In genomic region chr13:21638319-21639282, GRCh38 we compare ENCODE assay signal across 9 cellular contexts. TPM values are rescaled to one million over a fixed set of nuclear protein-coding genes. Genes with fewer than 3 reads are reported as not detected.
A peak's percentile ranks its signal among the peaks of the same experiment; 100 is the strongest.
DNase-seq lines count a peak whose midpoint lies in the region; ATAC-seq and TF ChIP-seq lines count a peak whose summit lies in the region.
"Had no signal": no experiment of that assay in that cellular context is flagged by ENCODE, and none has a peak within 500 bp of the region (broad histone marks: within the 10 kb centered on the region; RNA-seq: fewer than 3 reads in every experiment).

No MANE protein-coding gene starts in this region.

- H3K4me2 ChIP-seq in SK-N-SH = no peak overlapping the region

- 22% methylated on average over 6 of the region's 6 CpGs for WGBS in SK-N-SH (ENCODE audit: low lambda C conversion rate)

- intact Hi-C loops in left ventricle myocardium inferior (cut with micrococcal nuclease) = loop anchor here (5.0 kb wide), 1 partner anchor 1119 kb away; no protein-coding TSS in a partner anchor
- intact Hi-C loops in Right ventricle myocardium inferior (cut with DNase I) = loop anchor here (5.0 kb wide), 2 partner anchors 639 to 1119 kb away; no protein-coding TSS in a partner anchor

- H2AFZ ChIP-seq in SK-N-SH (ENCODE audit: low read depth) = no peak overlapping the region

- no peak overlapping the region for H3K4me3 ChIP-seq in left ventricle myocardium inferior
- H3K4me3 ChIP-seq in SK-N-SH (ENCODE audit: low read depth in 2 of 2, low read length in 1 of 2) = no peak overlapping the region

- H3K27me3 ChIP-seq in left ventricle myocardium inferior (ENCODE audit: low read depth) (peaks cover 8% of the 10 kb centered on the region), SK-N-SH (ENCODE audit: insufficient read depth) (peaks cover 25% of the 10 kb centered on the region)

- no peaks in the 10 kb centered on the region for H3K27me3 Mint-ChIP-seq in neural crest cell (ENCODE audit: low read depth)

- peaks cover 2% of the 10 kb centered on the region for H3K9me3 Mint-ChIP-seq in neural crest cell

- H3K36me3 ChIP-seq in left ventricle myocardium inferior (no peaks in the 10 kb centered on the region), SK-N-SH (replicated peaks in 1 of 2; ENCODE audit: control insufficient read depth in 1 of 2, insufficient read depth in 2 of 2, low read length in 1 of 2) (no peaks in the 10 kb centered on the region)

- TF ChIP-seq CTCF in left ventricle myocardium inferior (IDR thresholded peaks at IDR 0.05; ENCODE audit: borderline replicate concordance) = peak; percentile 84
- peak; percentile 90 for TF ChIP-seq CTCF in SK-N-SH (IDR thresholded peaks at IDR 0.05)
- TF ChIP-seq CTCF in neural crest cell (conservative IDR thresholded peaks at IDR 0.05) = peak; percentile 90

- no peak for TF ChIP-seq EP300 in SK-N-SH (IDR thresholded peaks at IDR 0.05; ENCODE audit: borderline replicate concordance in 1 of 2, low read depth in 1 of 2, low read length in 1 of 2)

- ATAC-seq in Right ventricle myocardium inferior (no peak), HG03045 (IDR thresholded peaks at IDR 0.05; ENCODE audit: unreplicated experiment) (no peak)

- no peaks in the 10 kb centered on the region for H3F3A ChIP-seq in SK-N-SH (replicated peaks; ENCODE audit: insufficient read depth)

- peak; percentile 69 for TF ChIP-seq RAD21 in SK-N-SH (IDR thresholded peaks at IDR 0.05; ENCODE audit: low read length)

- no peaks in the 10 kb centered on the region for H3K36me3 Mint-ChIP-seq in neural crest cell (ENCODE audit: low read depth)

- no peaks in the 10 kb centered on the region for H3K79me2 ChIP-seq in SK-N-SH (ENCODE audit: insufficient read depth)

- H3K4me1 ChIP-seq in left ventricle myocardium inferior (no peaks in the 10 kb centered on the region), SK-N-SH (ENCODE audit: control insufficient read depth in 1 of 2, insufficient read depth in 2 of 2, low read depth in 1 of 2, low read length in 1 of 2) (peaks cover 0 to 7% of the 10 kb centered on the region in 2 experiments; a peak in 1 of 4 replicates)

- CTCF ChIA-PET in SK-N-SH (lab: Yijun Ruan, JAX) = interaction anchor here (0.6 to 3.8 kb wide), 47 partner anchors 9 to 1167 kb away, joined by 3 to 53 read pairs (median 4); partner anchors contain the start of gene MICU2

- no peaks in the 10 kb centered on the region for H3K9me2 ChIP-seq in SK-N-SH

- H3K27ac Mint-ChIP-seq in neural crest cell (ENCODE audit: unreplicated experiment) = no peak overlapping the region

- H3K27ac ChIP-seq in left ventricle myocardium inferior (replicated peaks) (no peak overlapping the region), SK-N-SH (ENCODE audit: low read depth in 2 of 2, low read length in 1 of 2) (no peak overlapping the region)

- POLR2A ChIA-PET in SK-N-SH (lab: Yijun Ruan, JAX) = no interaction called here

- peaks cover 2% of the 10 kb centered on the region for H3K9me3 ChIP-seq in left ventricle myocardium inferior (replicated peaks)
- no peaks in the 10 kb centered on the region for H3K9me3 ChIP-seq in SK-N-SH

- DNase-seq in left ventricle myocardium inferior = no peak
- DNase-seq in Right ventricle myocardium inferior (ENCODE audit: missing footprints) = no peak
- DNase-seq in HPDE6-E6E7 (ENCODE audit: extremely low spot score) = peak; percentile 19
- DNase-seq in SK-N-SH = peak; percentile 29
- DNase-seq in epidermal melanocyte (ENCODE audit: insufficient read length, low spot score) = peak; percentile 47
- DNase-seq in neural crest cell (ENCODE audit: low read depth, low spot score) = peak; percentile 43
- DNase-seq in amniotic stem cell (lab: John Stamatoyannopoulos, UW) = no peak

- no peak overlapping the region for H3K9ac ChIP-seq in SK-N-SH

- no peaks in the 10 kb centered on the region for H4K20me1 ChIP-seq in SK-N-SH (ENCODE audit: insufficient read depth)

- H3K4me3 Mint-ChIP-seq in neural crest cell = no peak overlapping the region

- H3K4me1 Mint-ChIP-seq in neural crest cell = peaks cover 3% of the 10 kb centered on the region

TF ChIP-seq in SK-N-SH, 30 proteins besides CTCF, POLR2A, EP300 and RAD21:
- TF ChIP-seq SMC3 (IDR thresholded peaks at IDR 0.05; ENCODE audit: low read depth, low read length) = peak; percentile 33
- no peak for TF ChIP-seq FOSL2 (IDR thresholded peaks at IDR 0.05; ENCODE audit: borderline replicate concordance, low read depth)
- no peak for TF ChIP-seq JUND (IDR thresholded peaks at IDR 0.05)
- no peak for TF ChIP-seq NRF1 (IDR thresholded peaks at IDR 0.05; ENCODE audit: low read depth, low read length)
- TF ChIP-seq RCOR1 (IDR thresholded peaks at IDR 0.05; ENCODE audit: low read length) = no peak
- TF ChIP-seq POLR2AphosphoS5 (IDR thresholded peaks at IDR 0.05; ENCODE audit: low read depth, low read length) = no peak
- TF ChIP-seq RXRA (IDR thresholded peaks at IDR 0.05; ENCODE audit: borderline replicate concordance, low read depth) = no peak
TF ChIP-seq in SK-N-SH: peak in this region for 1.

RNA-seq across cellular contexts. Expression of gene FGF9, which starts 32.3 kb away (rescaled TPM):
- total RNA-seq in left ventricle myocardium inferior = 12.3 TPM
- total RNA-seq in Right ventricle myocardium inferior = 12.6 TPM
- not detected in 2 replicates for polyA plus RNA-seq in SK-N-SH (2012; rRNA removed)
- polyA plus RNA-seq in SK-N-SH (2012; cell fraction: cytosol; rRNA removed) = not detected in 2 replicates
- polyA plus RNA-seq in SK-N-SH (2012; cell fraction: nucleus; rRNA removed) = not detected in 2 replicates
- total RNA-seq in neural crest cell = 3.7 and 5.0 TPM in 2 replicates
- total RNA-seq: dermis microvascular lymphatic vessel endothelial cell had no signal

RNA-seq across cellular contexts. Expression of gene MICU2, which starts 34.6 kb away (rescaled TPM):
- 64.4 TPM for total RNA-seq in left ventricle myocardium inferior
- total RNA-seq in Right ventricle myocardium inferior = 60.7 TPM
- polyA plus RNA-seq in SK-N-SH (2012; rRNA removed) = 46.4 and 56.0 TPM in 2 replicates
- 44.4 and 45.8 TPM in 2 replicates for polyA plus RNA-seq in SK-N-SH (2012; cell fraction: cytosol; rRNA removed)
- 42.5 and 58.5 TPM in 2 replicates for polyA plus RNA-seq in SK-N-SH (2012; cell fraction: nucleus; rRNA removed)
- 34.1 and 34.4 TPM in 2 replicates for total RNA-seq in neural crest cell

Comparison
In these comparisons a context has a peak if more than half of its experiments do, and no peak if none do; other contexts are left out.
1. DNase-seq: peak in HPDE6-E6E7 (single experiment), SK-N-SH (single experiment), epidermal melanocyte (single experiment) and neural crest cell (single experiment); none in left ventricle myocardium inferior (single experiment), Right ventricle myocardium inferior (single experiment) and amniotic stem cell (single experiment).
2. Peak in every context shown above with its lines, with median percentiles within 50 percentile points of each other: CTCF ChIP-seq.